ENCODE assay signal across 8 cellular contexts in the genomic region with DNA sequence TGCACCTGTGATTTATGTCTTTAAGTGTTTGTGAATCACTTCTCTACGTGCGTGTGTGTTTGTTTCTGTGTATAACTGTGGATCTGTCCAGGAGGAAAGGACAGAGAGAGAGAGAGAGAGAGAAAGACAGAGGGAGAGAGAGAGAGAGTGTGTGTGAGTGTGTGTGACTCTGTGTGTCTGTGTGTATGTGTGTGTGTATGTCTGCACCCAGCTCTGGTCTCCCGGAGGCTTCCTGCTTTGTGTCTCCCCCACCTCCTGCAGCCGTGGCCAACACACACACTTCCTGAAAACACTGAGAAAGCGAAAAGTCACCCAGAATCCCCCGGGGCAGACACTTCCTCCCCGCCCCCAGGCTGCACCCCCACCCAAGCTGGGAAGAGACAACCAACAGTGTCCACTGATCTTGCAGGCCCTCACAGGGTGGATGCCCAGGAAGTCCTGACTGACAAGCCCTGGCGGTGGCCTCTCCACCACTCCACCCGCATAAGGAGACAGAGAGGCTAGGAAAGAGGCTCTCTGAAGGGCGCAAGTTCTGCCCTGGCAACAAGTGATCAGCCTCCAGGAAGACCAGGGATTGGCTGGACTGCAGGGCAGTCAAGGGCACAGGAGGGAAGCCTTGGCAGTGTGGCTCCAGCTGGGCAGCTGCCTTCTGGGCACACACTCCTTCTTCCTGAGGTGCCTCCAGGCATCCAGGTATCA.
DNase-seq lines count a peak whose midpoint lies in the region; ATAC-seq and TF ChIP-seq lines count a peak whose summit lies in the region.

No MANE protein-coding gene starts in this region.

- H3K27ac Mint-ChIP-seq in central memory CD8-positive, alpha-beta T cell (ENCODE audit: low read depth): peak overlapping the region; percentile 94

- H3K9me3 Mint-ChIP-seq in central memory CD8-positive, alpha-beta T cell: no peaks in the 10 kb centered on the region

- peaks cover 70% of the 10 kb centered on the region for H3K4me1 Mint-ChIP-seq in central memory CD8-positive, alpha-beta T cell

- DNase-seq in AG09309 (ENCODE audit: low read depth) (peak; percentile 80), NCI-H226 (peak; percentile 78), left kidney (ENCODE audit: low read depth, low spot score) (peak; percentile 96)
- DNase-seq in central memory CD8-positive, alpha-beta T cell (ENCODE audit: low spot score in 2 of 2): peak; percentile 85 to 86
- DNase-seq in stimulated activated CD4-positive, alpha-beta T cell treated with anti-CD3 and anti-CD28 coated beads, Interleukin-1b, Interleukin-23, amount 100 ng/mL, for 24 hours (ENCODE audit: low read depth in 4 of 4, low spot score in 1 of 4): peak; percentile 52 to 75 (median 66)

- peaks cover 36% of the 10 kb centered on the region for H3K36me3 Mint-ChIP-seq in central memory CD8-positive, alpha-beta T cell (ENCODE audit: insufficient read depth)

- H3K4me3 Mint-ChIP-seq in central memory CD8-positive, alpha-beta T cell: peak overlapping the region; percentile 83

- TF ChIP-seq CTCF in AG09309 (IDR thresholded peaks at IDR 0.05; ENCODE audit: control insufficient read depth, insufficient read depth, low read depth, low read length, missing control alignments): no peak

- H3K27me3 Mint-ChIP-seq in central memory CD8-positive, alpha-beta T cell: no peaks in the 10 kb centered on the region

- peak; percentile 63 for ATAC-seq in GM18907 (IDR thresholded peaks at IDR 0.05; ENCODE audit: unreplicated experiment)
- peak; percentile 69 for ATAC-seq in HG03135 (IDR thresholded peaks at IDR 0.05; ENCODE audit: unreplicated experiment)
- peak; percentile 87 to 90 for ATAC-seq in activated CD4-positive, CD25-positive, alpha-beta regulatory T cell treated with anti-CD3 and anti-CD28 coated beads, Interleukin-2, amount 50 U/mL, for 24 hours
- peak; percentile 86 for ATAC-seq in central memory CD8-positive, alpha-beta T cell (replicated peaks; ENCODE audit: extremely low read depth, poor library complexity, severe bottlenecking)

- peak overlapping the region; percentile 65 for H3K4me3 ChIP-seq in AG09309 (ENCODE audit: control insufficient read depth, low read depth, low read length)

Comparison
In these comparisons a context has a peak if more than half of its experiments do, and no peak if none do; other contexts are left out.
1. Peak in every context shown above with its lines: DNase-seq, ATAC-seq and H3K4me3 ChIP-seq.